Comparison of ENCODE assay signal across 1 cellular context in the genomic region with DNA sequence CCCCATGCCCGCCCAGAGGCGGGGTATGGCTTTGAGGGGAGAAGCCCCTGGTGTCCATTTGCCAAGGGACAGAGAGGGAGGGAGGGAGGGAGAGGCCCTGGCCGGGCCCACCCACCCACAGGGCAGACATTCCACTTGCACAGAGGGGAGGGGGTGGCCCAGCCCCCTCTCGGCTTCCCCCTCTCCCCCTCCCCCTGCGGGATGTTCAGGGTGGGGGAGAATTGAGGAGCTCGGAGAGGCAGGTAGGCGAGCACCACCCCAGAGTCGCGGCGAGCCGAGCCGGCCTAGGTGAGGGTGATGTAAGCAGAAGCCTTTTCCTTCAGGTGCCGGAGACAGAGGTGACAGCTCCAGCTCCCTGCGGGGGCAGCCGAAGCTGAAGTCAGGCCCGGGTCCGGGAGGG.
TF ChIP-seq lines count a peak whose summit lies in the region.

No MANE protein-coding gene starts in this region.

TF ChIP-seq in GM23338, 12 proteins besides CTCF, POLR2A, EP300 and RAD21 (continued from another document):
- TF ChIP-seq, protein P1, sequence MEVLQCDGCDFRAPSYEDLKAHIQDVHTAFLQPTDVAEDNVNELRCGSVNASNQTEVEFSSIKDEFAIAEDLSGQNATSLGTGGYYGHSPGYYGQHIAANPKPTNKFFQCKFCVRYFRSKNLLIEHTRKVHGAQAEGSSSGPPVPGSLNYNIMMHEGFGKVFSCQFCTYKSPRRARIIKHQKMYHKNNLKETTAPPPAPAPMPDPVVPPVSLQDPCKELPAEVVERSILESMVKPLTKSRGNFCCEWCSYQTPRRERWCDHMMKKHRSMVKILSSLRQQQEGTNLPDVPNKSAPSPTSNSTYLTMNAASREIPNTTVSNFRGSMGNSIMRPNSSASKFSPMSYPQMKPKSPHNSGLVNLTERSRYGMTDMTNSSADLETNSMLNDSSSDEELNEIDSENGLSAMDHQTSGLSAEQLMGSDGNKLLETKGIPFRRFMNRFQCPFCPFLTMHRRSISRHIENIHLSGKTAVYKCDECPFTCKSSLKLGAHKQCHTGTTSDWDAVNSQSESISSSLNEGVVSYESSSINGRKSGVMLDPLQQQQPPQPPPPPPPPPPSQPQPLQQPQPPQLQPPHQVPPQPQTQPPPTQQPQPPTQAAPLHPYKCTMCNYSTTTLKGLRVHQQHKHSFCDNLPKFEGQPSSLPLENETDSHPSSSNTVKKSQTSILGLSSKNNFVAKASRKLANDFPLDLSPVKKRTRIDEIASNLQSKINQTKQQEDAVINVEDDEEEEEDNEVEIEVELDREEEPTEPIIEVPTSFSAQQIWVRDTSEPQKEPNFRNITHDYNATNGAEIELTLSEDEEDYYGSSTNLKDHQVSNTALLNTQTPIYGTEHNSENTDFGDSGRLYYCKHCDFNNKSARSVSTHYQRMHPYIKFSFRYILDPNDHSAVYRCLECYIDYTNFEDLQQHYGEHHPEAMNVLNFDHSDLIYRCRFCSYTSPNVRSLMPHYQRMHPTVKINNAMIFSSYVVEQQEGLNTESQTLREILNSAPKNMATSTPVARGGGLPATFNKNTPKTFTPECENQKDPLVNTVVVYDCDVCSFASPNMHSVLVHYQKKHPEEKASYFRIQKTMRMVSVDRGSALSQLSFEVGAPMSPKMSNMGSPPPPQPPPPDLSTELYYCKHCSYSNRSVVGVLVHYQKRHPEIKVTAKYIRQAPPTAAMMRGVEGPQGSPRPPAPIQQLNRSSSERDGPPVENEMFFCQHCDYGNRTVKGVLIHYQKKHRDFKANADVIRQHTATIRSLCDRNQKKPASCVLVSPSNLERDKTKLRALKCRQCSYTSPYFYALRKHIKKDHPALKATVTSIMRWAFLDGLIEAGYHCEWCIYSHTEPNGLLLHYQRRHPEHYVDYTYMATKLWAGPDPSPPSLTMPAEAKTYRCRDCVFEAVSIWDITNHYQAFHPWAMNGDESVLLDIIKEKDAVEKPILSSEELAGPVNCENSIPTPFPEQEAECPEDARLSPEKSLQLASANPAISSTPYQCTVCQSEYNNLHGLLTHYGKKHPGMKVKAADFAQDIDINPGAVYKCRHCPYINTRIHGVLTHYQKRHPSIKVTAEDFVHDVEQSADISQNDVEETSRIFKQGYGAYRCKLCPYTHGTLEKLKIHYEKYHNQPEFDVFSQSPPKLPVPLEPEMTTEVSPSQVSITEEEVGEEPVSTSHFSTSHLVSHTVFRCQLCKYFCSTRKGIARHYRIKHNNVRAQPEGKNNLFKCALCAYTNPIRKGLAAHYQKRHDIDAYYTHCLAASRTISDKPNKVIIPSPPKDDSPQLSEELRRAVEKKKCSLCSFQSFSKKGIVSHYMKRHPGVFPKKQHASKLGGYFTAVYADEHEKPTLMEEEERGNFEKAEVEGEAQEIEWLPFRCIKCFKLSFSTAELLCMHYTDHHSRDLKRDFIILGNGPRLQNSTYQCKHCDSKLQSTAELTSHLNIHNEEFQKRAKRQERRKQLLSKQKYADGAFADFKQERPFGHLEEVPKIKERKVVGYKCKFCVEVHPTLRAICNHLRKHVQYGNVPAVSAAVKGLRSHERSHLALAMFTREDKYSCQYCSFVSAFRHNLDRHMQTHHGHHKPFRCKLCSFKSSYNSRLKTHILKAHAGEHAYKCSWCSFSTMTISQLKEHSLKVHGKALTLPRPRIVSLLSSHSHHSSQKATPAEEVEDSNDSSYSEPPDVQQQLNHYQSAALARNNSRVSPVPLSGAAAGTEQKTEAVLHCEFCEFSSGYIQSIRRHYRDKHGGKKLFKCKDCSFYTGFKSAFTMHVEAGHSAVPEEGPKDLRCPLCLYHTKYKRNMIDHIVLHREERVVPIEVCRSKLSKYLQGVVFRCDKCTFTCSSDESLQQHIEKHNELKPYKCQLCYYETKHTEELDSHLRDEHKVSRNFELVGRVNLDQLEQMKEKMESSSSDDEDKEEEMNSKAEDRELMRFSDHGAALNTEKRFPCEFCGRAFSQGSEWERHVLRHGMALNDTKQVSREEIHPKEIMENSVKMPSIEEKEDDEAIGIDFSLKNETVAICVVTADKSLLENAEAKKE (CRISPR knock-in tag; IDR thresholded peaks at IDR 0.05), result no peak
- TF ChIP-seq EZH2phosphoT487 (IDR thresholded peaks at IDR 0.05; ENCODE audit: unreplicated experiment), result no peak
- no peak for TF ChIP-seq JUNB (IDR thresholded peaks at IDR 0.05; ENCODE audit: unreplicated experiment)
